Comparison of ENCODE assay signal across 11 cellular contexts in genomic region chr11:75276696-75277095, GRCh38. TPM values are rescaled to one million over a fixed set of nuclear protein-coding genes. Genes with fewer than 3 reads are reported as not detected.
DNase-seq lines count a peak whose midpoint lies in the region; ATAC-seq, FAIRE-seq and TF ChIP-seq lines count a peak whose summit lies in the region.
"Had no signal": no experiment of that assay in that cellular context is flagged by ENCODE, and none has a peak within 500 bp of the region (broad histone marks: within the 10 kb centered on the region; RNA-seq: fewer than 3 reads in every experiment).

No MANE protein-coding gene starts in this region.

- intact Hi-C loops in transverse colon (cut with DNase I; ENCODE audit: low total_unique reads) (no loop called here), HepG2 (cut with micrococcal nuclease; ENCODE audit: unreplicated experiment) (no loop called here)

- H3K9ac ChIP-seq in HepG2 (ENCODE audit: insufficient read depth, low read depth, low read length), result no peak overlapping the region

- H3K4me3 Mint-ChIP-seq in effector memory CD8-positive, alpha-beta T cell, result peak overlapping the region; percentile 79 to 83
- H3K4me3 Mint-ChIP-seq: mesothelial cell of epicardium had no signal

- peaks cover 8% of the 10 kb centered on the region; the same call in 1 of the 2 replicates for H4K20me1 ChIP-seq in HepG2 (ENCODE audit: insufficient read depth, low read length)

- POLR2A ChIA-PET in HepG2 (lab: Yijun Ruan, JAX), result no interaction called here

- H3K27ac ChIP-seq in transverse colon (peak overlapping the region in 3 of 4 donors; percentile 7 to 45 (median 11)), HepG2 (ENCODE audit: extremely low read length, insufficient read depth, low read length) (no peak overlapping the region)
- H3K27ac ChIP-seq: body of pancreas had no signal

- TF ChIP-seq EP300 in transverse colon (IDR thresholded peaks at IDR 0.05; ENCODE audit: low read depth) (no peak), HepG2 (IDR thresholded peaks at IDR 0.05; ENCODE audit: low read depth in 2 of 2, low read length in 2 of 2) (no peak), HepG2 (CRISPR knock-in tag; IDR thresholded peaks at IDR 0.05; ENCODE audit: borderline replicate concordance) (no peak)

- in situ Hi-C loops in transverse colon (cut with MboI; ENCODE audit: low pct_ligation_motif_present in 1 of 4, low pct_unique_long_range_greater_than_20kb in 1 of 4, low sequenced_read_pairs in 3 of 4) (loop anchor here (5.0 to 25.0 kb wide), 4 partner anchors 106 to 261 kb away; partner anchors contain the start of gene GDPD5 (in 3 of the 4)), HepG2 (cut with HindIII; ENCODE audit: extremely low pct_ligation_motif_present, low pct_unique_long_range_greater_than_20kb) (no loop called here)

- H3K36me3 ChIP-seq in transverse colon, result peaks cover 0 to 50% (median 14%) of the 10 kb centered on the region in 4 donors
- H3K36me3 ChIP-seq in HepG2 (replicated peaks in 1 of 2; ENCODE audit: control insufficient read depth in 1 of 2, insufficient read depth in 2 of 2, low read length in 2 of 2), result peaks cover 34 to 67% of the 10 kb centered on the region in 2 experiments

- H3K4me1 Mint-ChIP-seq in effector memory CD8-positive, alpha-beta T cell (ENCODE audit: low read depth in 2 of 2), result peaks cover 41 to 48% of the 10 kb centered on the region in 2 donors
- H3K4me1 Mint-ChIP-seq: mesothelial cell of epicardium had no signal

- H3K9me3 ChIP-seq in transverse colon, result no peaks in the 10 kb centered on the region
- H3K9me3 ChIP-seq in HepG2 (ENCODE audit: low read length), result no peaks in the 10 kb centered on the region
- H3K9me3 ChIP-seq: body of pancreas had no signal

- TF ChIP-seq POLR2A in transverse colon (IDR thresholded peaks at IDR 0.05), result no peak
- no peak for TF ChIP-seq POLR2A in HepG2 (IDR thresholded peaks at IDR 0.05; ENCODE audit: insufficient read depth in 1 of 2, low read depth in 2 of 2, low read length in 2 of 2)

- BruUV-seq in HepG2 (replicated peaks; lab: Mats Ljungman, UMichigan), result no TSS peak

- peak; percentile 45 for DNase-seq in activated effector memory CD4-positive, alpha-beta T cell treated with anti-CD3 and anti-CD28 coated beads, Interleukin-2, amount 50 U/mL, for 16 hours
- DNase-seq in activated effector memory CD4-positive, alpha-beta T cell treated with Interleukin-2 at 50 U/mL for 16 hours, result no peak
- DNase-seq in NCI-H510A (lab: John Stamatoyannopoulos, UW), result peak; percentile 97
- no peak for DNase-seq in effector memory CD8-positive, alpha-beta T cell
- no peak for DNase-seq in transverse colon
- no peak for DNase-seq in HepG2 (ENCODE audit: low spot score)
- no peak for DNase-seq in kidney glomerular epithelial cell (lab: John Stamatoyannopoulos, UW)
- DNase-seq in NK-92 treated with Interleukin-12 subunit alpha and Interleukin-12 subunit beta, amount 100 ng/mL, for 24 hours (lab: John Stamatoyannopoulos, UW), result no peak

- peaks cover 0 to 9% (median 3%) of the 10 kb centered on the region in 4 donors for H3K4me1 ChIP-seq in transverse colon
- H3K4me1 ChIP-seq in HepG2 (ENCODE audit: insufficient read depth, low read length), result peaks cover 13% of the 10 kb centered on the region
- H3K4me1 ChIP-seq: body of pancreas had no signal

- 81% methylated on average over 5 of the region's 5 CpGs; no CpG with 5 or more reads in 1 of the 2 donors for WGBS in transverse colon (ENCODE audit: low coverage in 1 of 2), 2 donors
- WGBS in HepG2 (ENCODE audit: low lambda C conversion rate), result 74% methylated on average over 5 of the region's 5 CpGs

- peaks cover 8% of the 10 kb centered on the region for H3K36me3 Mint-ChIP-seq in effector memory CD8-positive, alpha-beta T cell (ENCODE audit: insufficient read depth)
- H3K36me3 Mint-ChIP-seq: mesothelial cell of epicardium had no signal

- no peak overlapping the region for H3K4me3 ChIP-seq in transverse colon
- no peak overlapping the region for H3K4me3 ChIP-seq in HepG2 (replicated peaks in 1 of 3; ENCODE audit: insufficient read depth in 1 of 3, low read depth in 2 of 3, low read length in 3 of 3)
- H3K4me3 ChIP-seq: body of pancreas had no signal

- no peaks in the 10 kb centered on the region for H3K9me3 Mint-ChIP-seq in effector memory CD8-positive, alpha-beta T cell
- H3K9me3 Mint-ChIP-seq: mesothelial cell of epicardium had no signal

- no peaks in the 10 kb centered on the region for H3K27me3 ChIP-seq in transverse colon
- no peaks in the 10 kb centered on the region for H3K27me3 ChIP-seq in HepG2 (ENCODE audit: control insufficient read depth in 1 of 2, insufficient read depth in 2 of 2, low read length in 2 of 2)
- H3K27me3 ChIP-seq: body of pancreas had no signal

- no peak overlapping the region for H2AFZ ChIP-seq in HepG2 (ENCODE audit: low read length)

- no peak for ATAC-seq in effector memory CD8-positive, alpha-beta T cell (replicated peaks)
- no peak for ATAC-seq in HepG2
- ATAC-seq: body of pancreas had no signal

- no peak overlapping the region for H3K4me2 ChIP-seq in HepG2 (ENCODE audit: low read depth, low read length)

- CTCF ChIA-PET in HepG2 (lab: Yijun Ruan, JAX; ENCODE audit: low intra/inter-chr PET ratio, low total read pairs), result no interaction called here

- no peak for TF ChIP-seq CTCF in transverse colon (IDR thresholded peaks at IDR 0.05)
- no peak for TF ChIP-seq CTCF in HepG2 (CRISPR knock-in tag; IDR thresholded peaks at IDR 0.05)

- H3K27ac Mint-ChIP-seq in effector memory CD8-positive, alpha-beta T cell, result peak overlapping the region; percentile 96 to 99
- H3K27ac Mint-ChIP-seq: mesothelial cell of epicardium had no signal

- FAIRE-seq in HepG2 (lab: Jason Lieb, UNC), result no peak
- FAIRE-seq: GM12892 had no signal

- H3K79me2 ChIP-seq in HepG2 (ENCODE audit: insufficient read depth, low read length), result no peaks in the 10 kb centered on the region

- H3K27me3 Mint-ChIP-seq in effector memory CD8-positive, alpha-beta T cell, result no peaks in the 10 kb centered on the region

- no peak for TF ChIP-seq RAD21 in HepG2 (CRISPR knock-in tag; IDR thresholded peaks at IDR 0.05)

TF ChIP-seq in HepG2, 621 proteins besides CTCF, POLR2A, EP300 and RAD21 (continues in another document):
- no peak for TF ChIP-seq ZSCAN21 (CRISPR knock-in tag; IDR thresholded peaks at IDR 0.05; ENCODE audit: borderline replicate concordance)
- no peak for TF ChIP-seq ZNF296 (CRISPR knock-in tag; conservative IDR thresholded peaks at IDR 0.05)
- no peak for TF ChIP-seq BATF2 (CRISPR knock-in tag; IDR thresholded peaks at IDR 0.05)
- no peak for TF ChIP-seq SMAD9 (CRISPR knock-in tag; IDR thresholded peaks at IDR 0.05)
- TF ChIP-seq KLF9 (CRISPR knock-in tag; IDR thresholded peaks at IDR 0.05; ENCODE audit: low read depth), result no peak
- TF ChIP-seq ZNF337 (CRISPR knock-in tag; IDR thresholded peaks at IDR 0.05; ENCODE audit: borderline replicate concordance, low read depth), result no peak
- TF ChIP-seq MLXIP (CRISPR knock-in tag; IDR thresholded peaks at IDR 0.05; ENCODE audit: borderline replicate concordance), result no peak

RNA-seq across cellular contexts. Expression of gene TPBGL, which starts 36.1 kb away (rescaled TPM):
- total RNA-seq in transverse colon (1 to 10 TPM in 1 of 4 donors, under 1 TPM in 1, not detected in 2; 0.40 to 3.7 TPM), HepG2 (2016; rRNA removed; fragmentation: Illumina TruSeq; extraction: Trizol) (not detected in 2 replicates)
- total RNA-seq in HepG2 (2016; cell fraction: cytosol; rRNA removed; fragmentation: Illumina TruSeq; extraction: Trizol; ENCODE audit: low read depth), result not detected in 2 replicates
- not detected in 2 replicates for total RNA-seq in HepG2 (2016; cell fraction: insoluble cytoplasmic fraction; rRNA removed; fragmentation: Illumina TruSeq; extraction: Trizol)
- total RNA-seq in HepG2 (2016; cell fraction: membrane; rRNA removed; fragmentation: Illumina TruSeq; extraction: Trizol), result not detected in 2 replicates
- total RNA-seq in HepG2 (2016; cell fraction: nucleus; rRNA removed; fragmentation: Illumina TruSeq; extraction: Trizol), result not detected in 2 replicates
- not detected in 2 replicates for polyA plus RNA-seq in HepG2 (2011; rRNA removed)
- polyA plus RNA-seq in HepG2 (2011; cell fraction: cytosol; rRNA removed), result not detected in 2 replicates
- polyA plus RNA-seq in HepG2 (2011; cell fraction: nucleus; rRNA removed), result 0.05 TPM in 1 of 2 replicates, not detected in the other
- not detected in 2 replicates for polyA plus RNA-seq in HepG2 (2012)
- not detected in 2 replicates for polyA plus RNA-seq in HepG2 (2016; cell fraction: cytosol; fragmentation: Illumina TruSeq; extraction: Trizol; ENCODE audit: low read depth)
- polyA plus RNA-seq in HepG2 (2016; cell fraction: insoluble cytoplasmic fraction; fragmentation: Illumina TruSeq; extraction: Trizol; ENCODE audit: low read depth), result not detected in 2 replicates
- 0.07 and 0.18 TPM in 2 replicates for polyA plus RNA-seq in HepG2 (2016; cell fraction: membrane; fragmentation: Illumina TruSeq; extraction: Trizol; ENCODE audit: low read depth)
- not detected in 2 replicates for polyA plus RNA-seq in HepG2 (2016; cell fraction: nucleus; fragmentation: Illumina TruSeq; extraction: Trizol; ENCODE audit: insufficient read depth, low read depth)
- not detected in 2 replicates for polyA minus RNA-seq in HepG2 (2011; rRNA and poly(A)+ RNA removed; ENCODE audit: low replicate concordance)
- polyA minus RNA-seq in HepG2 (2011; cell fraction: cytosol; rRNA and poly(A)+ RNA removed), result not detected in 2 replicates
- 0.12 TPM in 1 of 2 replicates, not detected in the other for polyA minus RNA-seq in HepG2 (2011; cell fraction: nucleus; rRNA and poly(A)+ RNA removed)

Comparison
In these comparisons a context has a peak if more than half of its experiments do, and no peak if none do; other contexts are left out.
1. DNase-seq: peak in activated effector memory CD4-positive, alpha-beta T cell treated with anti-CD3 and anti-CD28 coated beads, Interleukin-2, amount 50 U/mL, for 16 hours (single experiment) and NCI-H510A (single experiment); none in activated effector memory CD4-positive, alpha-beta T cell treated with Interleukin-2 at 50 U/mL for 16 hours (single experiment), effector memory CD8-positive, alpha-beta T cell (0 of 3), transverse colon (single experiment), HepG2 (single experiment), kidney glomerular epithelial cell (single experiment) and NK-92 treated with Interleukin-12 subunit alpha and Interleukin-12 subunit beta, amount 100 ng/mL, for 24 hours (single experiment).